ENCODE assay signal across 9 cellular contexts in the genomic region with DNA sequence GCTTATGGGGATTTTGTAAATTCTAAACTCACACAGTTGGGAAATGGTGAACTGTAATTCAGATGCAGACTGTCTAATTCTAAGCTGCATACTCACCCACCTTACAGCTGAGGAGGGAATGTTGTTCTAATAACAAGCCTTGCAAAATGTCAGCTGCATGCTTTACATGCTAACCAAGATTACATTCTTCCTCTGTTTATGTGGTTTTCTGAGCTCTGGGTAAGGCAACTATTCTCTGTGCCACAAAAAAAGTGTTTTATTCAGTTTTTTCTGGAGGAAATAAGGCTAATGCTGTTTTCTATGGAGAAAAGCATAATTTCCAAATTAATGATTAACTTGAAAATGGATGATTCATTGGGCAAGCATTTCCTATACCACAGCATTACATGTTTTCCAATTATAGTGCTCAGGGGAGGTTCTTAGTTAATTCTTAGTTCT.
DNase-seq lines count a peak whose midpoint lies in the region; TF ChIP-seq lines count a peak whose summit lies in the region.
"Had no signal": no experiment of that assay in that cellular context is flagged by ENCODE, and none has a peak within 500 bp of the region (broad histone marks: within the 10 kb centered on the region; RNA-seq: fewer than 3 reads in every experiment).

No MANE protein-coding gene starts in this region.

- peak overlapping the region; percentile 85 for H3K27ac Mint-ChIP-seq in chondrocyte (ENCODE audit: unreplicated experiment)

- no peaks in the 10 kb centered on the region for H3K27me3 Mint-ChIP-seq in chondrocyte (ENCODE audit: low read depth)

- H3K4me3 Mint-ChIP-seq in chondrocyte (ENCODE audit: unreplicated experiment), result no peak overlapping the region

- H3K36me3 ChIP-seq in neutrophil, result no peaks in the 10 kb centered on the region
- H3K36me3 ChIP-seq: MG63 had no signal

- TF ChIP-seq CTCF in NB4 (IDR thresholded peaks at IDR 0.05; ENCODE audit: low read depth, low read length) (no peak), chondrocyte (IDR thresholded peaks at IDR 0.05) (no peak), neutrophil (IDR thresholded peaks at IDR 0.05) (no peak)

- H3K27me3 ChIP-seq in neutrophil, result no peaks in the 10 kb centered on the region
- H3K27me3 ChIP-seq: MG63 had no signal

- peak overlapping the region; percentile 70 for H3K27ac ChIP-seq in neutrophil

- no peaks in the 10 kb centered on the region for H3K9me3 ChIP-seq in neutrophil
- H3K9me3 ChIP-seq: MG63 had no signal

- no peaks in the 10 kb centered on the region for H3K9me3 Mint-ChIP-seq in chondrocyte (ENCODE audit: low read depth)

- H3K4me3 ChIP-seq in NB4 (ENCODE audit: low read depth, low read length), result no peak overlapping the region
- no peak overlapping the region for H3K4me3 ChIP-seq in neutrophil (ENCODE audit: low read depth in 1 of 2, low read length in 1 of 2)
- H3K4me3 ChIP-seq: MG63 had no signal

- TF ChIP-seq POLR2A in NB4 (IDR thresholded peaks at IDR 0.05; ENCODE audit: extremely low read depth, insufficient read length), result no peak

- no peaks in the 10 kb centered on the region for H3K36me3 Mint-ChIP-seq in chondrocyte (ENCODE audit: low read depth)

- DNase-seq in DMS53 (lab: John Stamatoyannopoulos, UW), result peak; percentile 82
- DNase-seq in NB4 (ENCODE audit: low read depth), result peak; percentile 76
- DNase-seq in chondrocyte (ENCODE audit: low spot score), result no peak
- DNase-seq in posterior cingulate gyrus, result no peak
- DNase-seq in NCI-H446 treated with DMSO at 0.1 percent for 48 hours (lab: John Stamatoyannopoulos, UW), result no peak
- no peak for DNase-seq in NCI-H2107 (lab: John Stamatoyannopoulos, UW)
- DNase-seq in NCI-H2029 (lab: John Stamatoyannopoulos, UW), result no peak
- DNase-seq: MG63 had no signal

- H3K4me1 ChIP-seq in neutrophil (ENCODE audit: control insufficient read depth in 1 of 2, insufficient read depth in 1 of 2, low read depth in 1 of 2, low read length in 1 of 2), result peaks cover 48 to 70% of the 10 kb centered on the region in 2 experiments

- intact Hi-C loops in posterior cingulate gyrus (cut with DNase I), result no loop called here

- peaks cover 30% of the 10 kb centered on the region for H3K4me1 Mint-ChIP-seq in chondrocyte (ENCODE audit: low read depth)

Comparison
In these comparisons a context has a peak if more than half of its experiments do, and no peak if none do; other contexts are left out.
1. DNase-seq: peak in DMS53 (single experiment) and NB4 (single experiment); none in chondrocyte (single experiment), posterior cingulate gyrus (0 of 10), NCI-H446 treated with DMSO at 0.1 percent for 48 hours (single experiment), NCI-H2107 (single experiment) and NCI-H2029 (single experiment).